8 cellular contexts compared by ENCODE assay signal in genomic region chr20:1118004-1118335, GRCh38. TPM values are rescaled to one million over a fixed set of nuclear protein-coding genes. Genes with fewer than 3 reads are reported as not detected.
DNase-seq lines count a peak whose midpoint lies in the region; ATAC-seq and TF ChIP-seq lines count a peak whose summit lies in the region.

No MANE protein-coding gene starts in this region.

- H2AFZ ChIP-seq in GM23248: peak overlapping the region; percentile 96

- peak overlapping the region; percentile 95 for H3K27ac Mint-ChIP-seq in T-helper 17 cell

- H3K27me3 Mint-ChIP-seq in T-helper 17 cell: no peaks in the 10 kb centered on the region

- 7% methylated on average over 13 of the region's 13 CpGs for WGBS in GM23248 (ENCODE audit: low coverage in 1 of 2, low lambda C conversion rate in 2 of 2, missing lambda C conversion rate in 2 of 2), 2 experiments

- H3K9me3 ChIP-seq in GM23248 (ENCODE audit: low read depth) (no peaks in the 10 kb centered on the region), T-helper 17 cell (ENCODE audit: control insufficient read depth, low read length, poor library complexity, severe bottlenecking) (no peaks in the 10 kb centered on the region), skeletal muscle satellite cell (replicated peaks; ENCODE audit: low read length) (no peaks in the 10 kb centered on the region)

- H3K4me2 ChIP-seq in GM23248 (ENCODE audit: unreplicated experiment): peak overlapping the region; percentile 75
- peak overlapping the region; percentile 94 for H3K4me2 ChIP-seq in skeletal muscle satellite cell (ENCODE audit: low read length)

- peaks cover 52% of the 10 kb centered on the region for H3K79me2 ChIP-seq in GM23248 (ENCODE audit: insufficient read depth)

- TF ChIP-seq CTCF in foreskin fibroblast (IDR thresholded peaks at IDR 0.05; ENCODE audit: low read depth, low read length): no peak

- ATAC-seq in T-helper 17 cell: no peak

- H3K9me2 ChIP-seq in GM23248 (ENCODE audit: insufficient read depth): no peaks in the 10 kb centered on the region

- in situ Hi-C loops in GM23248 (cut with MboI): no loop called here

- peaks cover 35% of the 10 kb centered on the region for H3K4me1 Mint-ChIP-seq in T-helper 17 cell

- H3K36me3 Mint-ChIP-seq in T-helper 17 cell (ENCODE audit: low read depth): peaks cover 21% of the 10 kb centered on the region

- H3K4me3 ChIP-seq in GM23248 (peak overlapping the region; percentile 79), foreskin fibroblast (ENCODE audit: low read depth in 1 of 2, low read length in 2 of 2) (peak overlapping the region; percentile 99 to 100), skeletal muscle satellite cell (ENCODE audit: low read length) (peak overlapping the region; percentile 98)

- H4K20me1 ChIP-seq in GM23248 (ENCODE audit: insufficient read depth): no peaks in the 10 kb centered on the region

- H3K27me3 ChIP-seq in GM23248 (replicated peaks; ENCODE audit: insufficient read depth) (no peaks in the 10 kb centered on the region), skeletal muscle satellite cell (ENCODE audit: control insufficient read depth, insufficient read depth, low read length) (no peaks in the 10 kb centered on the region)

- H3K36me3 ChIP-seq in GM23248 (ENCODE audit: low read depth) (no peaks in the 10 kb centered on the region), skeletal muscle satellite cell (ENCODE audit: insufficient read depth, low read length) (peaks cover 11% of the 10 kb centered on the region)

- no peak for DNase-seq in GM23248
- no peak for DNase-seq in T-helper 17 cell
- no peak for DNase-seq in foreskin fibroblast
- DNase-seq in occipital lobe (lab: John Stamatoyannopoulos, UW): no peak
- DNase-seq in cerebellum (ENCODE audit: low spot score): no peak
- no peak for DNase-seq in SHP77 treated with DMSO at 0.1 percent for 48 hours (lab: John Stamatoyannopoulos, UW)
- DNase-seq in activated effector memory CD4-positive, alpha-beta T cell treated with Interleukin-2 at 50 U/mL for 16 hours: no peak

- 0 out of 2 replicates have a peak, but pooled peaks cover 6% of the 10 kb centered on the region for H3F3A ChIP-seq in GM23248 (ENCODE audit: insufficient read depth)

- peak overlapping the region; percentile 8; the same call in 1 of the 2 replicates for H3K27ac ChIP-seq in GM23248

- H3K9ac ChIP-seq in GM23248 (peak overlapping the region; percentile 85), skeletal muscle satellite cell (ENCODE audit: low read depth, low read length) (peak overlapping the region; percentile 97)

- H3K4me1 ChIP-seq in GM23248 (ENCODE audit: insufficient read depth): peaks cover 32% of the 10 kb centered on the region
- H3K4me1 ChIP-seq in skeletal muscle satellite cell (ENCODE audit: control insufficient read depth, insufficient read depth, low read length): peaks cover 42% of the 10 kb centered on the region

- H3K4me3 Mint-ChIP-seq in T-helper 17 cell: peak overlapping the region; percentile 96

RNA-seq across cellular contexts. Expression of gene PSMF1, which starts 0.4 kb away (rescaled TPM):
- 68.7 and 160 TPM in 2 replicates for total RNA-seq in GM23248 (2014; rRNA removed; shearing (Covaris generic))
- polyA plus RNA-seq in GM23248 (2016; fragmentation: Nextera tagmentation; extraction: Ambion mirVana): 150 and 165 TPM in 2 replicates
- total RNA-seq in T-helper 17 cell: 100 to 1,000 TPM in 1 of 2 donors, 10 to 100 TPM in 1; 97.6 to 114 TPM
- total RNA-seq in skeletal muscle satellite cell (2012; rRNA removed): 69.7 and 72.1 TPM in 2 replicates
- total RNA-seq in occipital lobe: 20.7 TPM
- 29.3 TPM for total RNA-seq in cerebellum
